ENCODE assay signal across 8 cellular contexts in the genomic region with DNA sequence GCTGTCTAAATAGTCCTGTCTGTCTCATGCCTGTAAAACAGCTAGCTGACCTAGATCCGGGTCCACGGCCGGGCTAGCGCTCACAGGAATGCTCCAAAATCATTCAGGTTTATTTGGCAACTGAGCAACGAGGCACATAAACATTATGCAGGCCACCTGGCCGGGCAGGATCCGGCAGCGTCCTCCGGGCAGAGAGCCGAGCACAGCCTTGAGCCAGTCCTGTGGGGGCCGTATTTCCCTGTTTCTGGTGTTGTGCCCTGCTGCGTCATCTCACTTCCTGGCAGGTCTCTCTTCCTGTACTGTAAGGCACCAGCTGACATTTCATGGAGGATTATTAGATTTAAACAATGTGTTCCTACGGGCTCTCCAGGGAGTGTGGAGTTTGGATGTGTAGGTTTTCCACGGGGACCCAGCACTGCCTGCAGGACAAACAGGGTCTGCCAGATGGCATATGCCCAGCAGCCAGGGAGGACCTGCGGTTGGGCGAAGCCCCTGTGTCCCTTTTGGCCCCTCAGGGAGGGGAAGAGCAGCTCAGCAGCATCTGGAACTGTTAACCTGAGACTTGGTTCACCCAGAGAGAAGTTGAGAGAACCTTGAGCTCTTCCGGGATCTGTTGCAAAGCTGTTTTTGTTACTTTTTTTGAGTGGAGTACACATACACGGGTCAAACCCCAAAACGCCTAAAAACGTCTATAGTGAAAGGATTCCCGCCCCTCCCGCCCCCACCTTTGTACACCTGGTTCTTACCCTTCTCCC. TPM values are rescaled to one million over a fixed set of nuclear protein-coding genes. Genes with fewer than 3 reads are reported as not detected.
DNase-seq lines count a peak whose midpoint lies in the region; ATAC-seq and TF ChIP-seq lines count a peak whose summit lies in the region.

No MANE protein-coding gene starts in this region.

- no peaks in the 10 kb centered on the region for H3K27me3 ChIP-seq in SK-N-SH (ENCODE audit: insufficient read depth)

- DNase-seq in GM13976 (ENCODE audit: low spot score) (peak; percentile 21), SK-N-SH (peak; percentile 87), globus pallidus (ENCODE audit: low spot score) (peak; percentile 18), pulmonary artery endothelial cell (ENCODE audit: low read depth, low spot score) (peak; percentile 84), GM13977 (ENCODE audit: low spot score) (no peak)
- no peak for DNase-seq in activated T-cell treated with anti-CD3 and anti-CD28 coated beads, Interleukin-2, amount 50 U/mL, for 48 hours

- H4K20me1 ChIP-seq in SK-N-SH (ENCODE audit: insufficient read depth): no peaks in the 10 kb centered on the region

- H3K9me3 ChIP-seq in SK-N-SH: no peaks in the 10 kb centered on the region

- peak overlapping the region; percentile 69 for H3K4me2 ChIP-seq in SK-N-SH

- peak overlapping the region; percentile 99 for H2AFZ ChIP-seq in SK-N-SH (ENCODE audit: low read depth)

- in situ Hi-C loops in GM13976 (cut with MboI; ENCODE audit: low sequenced_read_pairs, unreplicated experiment): loop anchor here (10.0 kb wide), 1 partner anchor 352 kb away; a partner anchor contains a TSS
- in situ Hi-C loops in GM13977 (cut with MboI; ENCODE audit: low pct_unique_long_range_greater_than_20kb, low sequenced_read_pairs, unreplicated experiment): loop anchor here (25.0 kb wide), 2 partner anchors 265 to 360 kb away; a partner anchor contains a TSS

- peak overlapping the region; percentile 60 to 98 for H3K27ac ChIP-seq in SK-N-SH (ENCODE audit: low read depth in 2 of 2, low read length in 1 of 2)

- peak; percentile 36 for TF ChIP-seq RAD21 in SK-N-SH (IDR thresholded peaks at IDR 0.05; ENCODE audit: low read length)

- 36% methylated on average over 22 of the region's 22 CpGs for WGBS in SK-N-SH (ENCODE audit: low lambda C conversion rate)

- no peaks in the 10 kb centered on the region for H3K36me3 ChIP-seq in SK-N-SH (replicated peaks in 1 of 2; ENCODE audit: control insufficient read depth in 1 of 2, insufficient read depth in 2 of 2, low read length in 1 of 2)

- POLR2A ChIA-PET in SK-N-SH (lab: Yijun Ruan, JAX): interaction anchor here (1.0 to 2.2 kb wide), 2 partner anchors 15 to 23 kb away, joined by 3 to 9 read pairs; a partner anchor contains a TSS

- no peaks in the 10 kb centered on the region for H3K9me2 ChIP-seq in SK-N-SH

- ATAC-seq in GM18907 (IDR thresholded peaks at IDR 0.05; ENCODE audit: unreplicated experiment) (no peak), HG03432 (IDR thresholded peaks at IDR 0.05; ENCODE audit: unreplicated experiment) (no peak)

- peaks cover 8% of the 10 kb centered on the region for H3F3A ChIP-seq in SK-N-SH (replicated peaks; ENCODE audit: insufficient read depth)

- no peak for TF ChIP-seq CTCF in GM13976 (IDR thresholded peaks at IDR 0.05; ENCODE audit: borderline replicate concordance, control extremely low read depth, extremely low read depth, insufficient read depth, missing control alignments)
- TF ChIP-seq CTCF in SK-N-SH (IDR thresholded peaks at IDR 0.05): no peak
- TF ChIP-seq CTCF in GM13977 (IDR thresholded peaks at IDR 0.05; ENCODE audit: extremely low read depth, insufficient read depth, missing control alignments): no peak

- peaks cover 12 to 44% of the 10 kb centered on the region in 2 experiments for H3K4me1 ChIP-seq in SK-N-SH (ENCODE audit: control insufficient read depth in 1 of 2, insufficient read depth in 2 of 2, low read depth in 1 of 2, low read length in 1 of 2)

- H3K79me2 ChIP-seq in SK-N-SH (ENCODE audit: insufficient read depth): no peaks in the 10 kb centered on the region

- CTCF ChIA-PET in SK-N-SH (lab: Yijun Ruan, JAX): interaction anchor here (0.7 to 8.0 kb wide), 12 partner anchors 11 to 275 kb away, joined by 3 to 86 read pairs (median 4); a partner anchor contains a TSS

- H3K9ac ChIP-seq in SK-N-SH: peak overlapping the region; percentile 48

- H3K4me3 ChIP-seq in SK-N-SH (ENCODE audit: low read depth in 2 of 2, low read length in 1 of 2): peak overlapping the region; percentile 26 to 33; a peak in 3 of 4 replicates

- peak in 1 of 2 experiments; percentile 75; a peak in 2 of 4 replicates for TF ChIP-seq EP300 in SK-N-SH (IDR thresholded peaks at IDR 0.05; ENCODE audit: borderline replicate concordance in 1 of 2, low read depth in 1 of 2, low read length in 1 of 2)

TF ChIP-seq in SK-N-SH, 30 proteins besides CTCF, POLR2A, EP300 and RAD21 (continues in another document):
- TF ChIP-seq POLR2AphosphoS5 (IDR thresholded peaks at IDR 0.05; ENCODE audit: low read depth, low read length) (peak; percentile 56; the same call in 1 of the 2 replicates), TCF12 (IDR thresholded peaks at IDR 0.05) (peak; percentile 62; the same call in 1 of the 2 replicates), NFIC (IDR thresholded peaks at IDR 0.05; ENCODE audit: borderline replicate concordance) (peak; percentile 43; the same call in 1 of the 2 replicates), NRF1 (IDR thresholded peaks at IDR 0.05; ENCODE audit: low read depth, low read length) (no peak), RCOR1 (IDR thresholded peaks at IDR 0.05; ENCODE audit: low read length) (peak; percentile 42; the same call in 1 of the 2 replicates), MEF2A (IDR thresholded peaks at IDR 0.05; ENCODE audit: borderline replicate concordance, low read depth) (no peak), CHD2 (IDR thresholded peaks at IDR 0.05; ENCODE audit: low read length, partially characterized antibody) (peak; percentile 50), GABPA (IDR thresholded peaks at IDR 0.05; ENCODE audit: low read depth) (peak; percentile 55), TEAD4 (IDR thresholded peaks at IDR 0.05; ENCODE audit: borderline replicate concordance, insufficient read depth) (no peak), TAF1 (IDR thresholded peaks at IDR 0.05; ENCODE audit: borderline replicate concordance, low read depth, low read length) (peak; percentile 53; the same call in 1 of the 2 replicates)
- TF ChIP-seq, protein P1, sequence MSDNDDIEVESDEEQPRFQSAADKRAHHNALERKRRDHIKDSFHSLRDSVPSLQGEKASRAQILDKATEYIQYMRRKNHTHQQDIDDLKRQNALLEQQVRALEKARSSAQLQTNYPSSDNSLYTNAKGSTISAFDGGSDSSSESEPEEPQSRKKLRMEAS (IDR thresholded peaks at IDR 0.05; ENCODE audit: low read depth): peak; percentile 51
- TF ChIP-seq, protein P2, sequence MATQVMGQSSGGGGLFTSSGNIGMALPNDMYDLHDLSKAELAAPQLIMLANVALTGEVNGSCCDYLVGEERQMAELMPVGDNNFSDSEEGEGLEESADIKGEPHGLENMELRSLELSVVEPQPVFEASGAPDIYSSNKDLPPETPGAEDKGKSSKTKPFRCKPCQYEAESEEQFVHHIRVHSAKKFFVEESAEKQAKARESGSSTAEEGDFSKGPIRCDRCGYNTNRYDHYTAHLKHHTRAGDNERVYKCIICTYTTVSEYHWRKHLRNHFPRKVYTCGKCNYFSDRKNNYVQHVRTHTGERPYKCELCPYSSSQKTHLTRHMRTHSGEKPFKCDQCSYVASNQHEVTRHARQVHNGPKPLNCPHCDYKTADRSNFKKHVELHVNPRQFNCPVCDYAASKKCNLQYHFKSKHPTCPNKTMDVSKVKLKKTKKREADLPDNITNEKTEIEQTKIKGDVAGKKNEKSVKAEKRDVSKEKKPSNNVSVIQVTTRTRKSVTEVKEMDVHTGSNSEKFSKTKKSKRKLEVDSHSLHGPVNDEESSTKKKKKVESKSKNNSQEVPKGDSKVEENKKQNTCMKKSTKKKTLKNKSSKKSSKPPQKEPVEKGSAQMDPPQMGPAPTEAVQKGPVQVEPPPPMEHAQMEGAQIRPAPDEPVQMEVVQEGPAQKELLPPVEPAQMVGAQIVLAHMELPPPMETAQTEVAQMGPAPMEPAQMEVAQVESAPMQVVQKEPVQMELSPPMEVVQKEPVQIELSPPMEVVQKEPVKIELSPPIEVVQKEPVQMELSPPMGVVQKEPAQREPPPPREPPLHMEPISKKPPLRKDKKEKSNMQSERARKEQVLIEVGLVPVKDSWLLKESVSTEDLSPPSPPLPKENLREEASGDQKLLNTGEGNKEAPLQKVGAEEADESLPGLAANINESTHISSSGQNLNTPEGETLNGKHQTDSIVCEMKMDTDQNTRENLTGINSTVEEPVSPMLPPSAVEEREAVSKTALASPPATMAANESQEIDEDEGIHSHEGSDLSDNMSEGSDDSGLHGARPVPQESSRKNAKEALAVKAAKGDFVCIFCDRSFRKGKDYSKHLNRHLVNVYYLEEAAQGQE (IDR thresholded peaks at IDR 0.05; ENCODE audit: low read depth, low read length): no peak
- TF ChIP-seq, protein P3, sequence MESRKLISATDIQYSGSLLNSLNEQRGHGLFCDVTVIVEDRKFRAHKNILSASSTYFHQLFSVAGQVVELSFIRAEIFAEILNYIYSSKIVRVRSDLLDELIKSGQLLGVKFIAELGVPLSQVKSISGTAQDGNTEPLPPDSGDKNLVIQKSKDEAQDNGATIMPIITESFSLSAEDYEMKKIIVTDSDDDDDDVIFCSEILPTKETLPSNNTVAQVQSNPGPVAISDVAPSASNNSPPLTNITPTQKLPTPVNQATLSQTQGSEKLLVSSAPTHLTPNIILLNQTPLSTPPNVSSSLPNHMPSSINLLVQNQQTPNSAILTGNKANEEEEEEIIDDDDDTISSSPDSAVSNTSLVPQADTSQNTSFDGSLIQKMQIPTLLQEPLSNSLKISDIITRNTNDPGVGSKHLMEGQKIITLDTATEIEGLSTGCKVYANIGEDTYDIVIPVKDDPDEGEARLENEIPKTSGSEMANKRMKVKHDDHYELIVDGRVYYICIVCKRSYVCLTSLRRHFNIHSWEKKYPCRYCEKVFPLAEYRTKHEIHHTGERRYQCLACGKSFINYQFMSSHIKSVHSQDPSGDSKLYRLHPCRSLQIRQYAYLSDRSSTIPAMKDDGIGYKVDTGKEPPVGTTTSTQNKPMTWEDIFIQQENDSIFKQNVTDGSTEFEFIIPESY (IDR thresholded peaks at IDR 0.05; ENCODE audit: borderline replicate concordance, low read depth): no peak
- TF ChIP-seq, protein P4, sequence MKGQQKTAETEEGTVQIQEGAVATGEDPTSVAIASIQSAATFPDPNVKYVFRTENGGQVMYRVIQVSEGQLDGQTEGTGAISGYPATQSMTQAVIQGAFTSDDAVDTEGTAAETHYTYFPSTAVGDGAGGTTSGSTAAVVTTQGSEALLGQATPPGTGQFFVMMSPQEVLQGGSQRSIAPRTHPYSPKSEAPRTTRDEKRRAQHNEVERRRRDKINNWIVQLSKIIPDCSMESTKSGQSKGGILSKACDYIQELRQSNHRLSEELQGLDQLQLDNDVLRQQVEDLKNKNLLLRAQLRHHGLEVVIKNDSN (IDR thresholded peaks at IDR 0.05; ENCODE audit: borderline replicate concordance, low read depth): 0 out of 2 replicates have a peak, but pooled peaks have one; percentile 34

RNA-seq across cellular contexts. Expression of a gene that starts 16.5 kb away (rescaled TPM):
- 6.5 and 6.9 TPM in 2 replicates for polyA plus RNA-seq in SK-N-SH (2012; rRNA removed)
- 2.5 and 3.6 TPM in 2 replicates for polyA plus RNA-seq in SK-N-SH (2012; cell fraction: cytosol; rRNA removed)
- polyA plus RNA-seq in SK-N-SH (2012; cell fraction: nucleus; rRNA removed): 19.7 and 21.0 TPM in 2 replicates
- 6.3 and 17.9 TPM in 2 replicates for total RNA-seq in pulmonary artery endothelial cell

RNA-seq across cellular contexts. Expression of a gene that starts 23.0 kb away (rescaled TPM):
- 3.1 and 4.4 TPM in 2 replicates for polyA plus RNA-seq in SK-N-SH (2012; rRNA removed)
- polyA plus RNA-seq in SK-N-SH (2012; cell fraction: cytosol; rRNA removed): 3.9 and 4.5 TPM in 2 replicates
- 2.6 TPM in 2 replicates for polyA plus RNA-seq in SK-N-SH (2012; cell fraction: nucleus; rRNA removed)
- 26.7 and 52.1 TPM in 2 replicates for total RNA-seq in pulmonary artery endothelial cell

Comparison
In these comparisons a context has a peak if more than half of its experiments do, and no peak if none do; other contexts are left out.
1. DNase-seq: peak in GM13976 (single experiment), SK-N-SH (single experiment), globus pallidus (single experiment) and pulmonary artery endothelial cell (single experiment); none in GM13977 (single experiment) and activated T-cell treated with anti-CD3 and anti-CD28 coated beads, Interleukin-2, amount 50 U/mL, for 48 hours (0 of 2).